1 cellular context compared by ENCODE assay signal in the genomic region with DNA sequence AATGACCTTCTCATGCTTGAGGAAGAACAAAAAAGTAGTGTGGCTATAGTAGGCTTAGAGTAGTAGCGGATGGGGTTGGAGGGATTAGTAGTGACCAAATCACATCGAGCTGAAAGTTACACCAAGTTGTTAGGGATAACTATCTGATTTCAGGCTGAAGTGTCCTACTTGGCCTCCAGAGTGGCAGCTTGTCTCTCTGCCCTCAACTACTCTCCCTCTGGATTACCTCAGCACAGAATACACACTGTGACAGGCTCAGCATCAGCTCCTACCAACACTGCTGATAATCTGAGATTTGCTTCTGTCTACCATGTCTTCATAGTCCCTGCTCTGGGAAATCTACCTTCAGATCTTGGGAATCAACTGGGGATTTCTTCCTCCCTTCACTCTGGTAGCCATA.
TF ChIP-seq lines count a peak whose summit lies in the region.

No MANE protein-coding gene starts in this region.

TF ChIP-seq in HepG2, 621 proteins besides CTCF, POLR2A, EP300 and RAD21 (continued from another document):
- TF ChIP-seq, protein P1, sequence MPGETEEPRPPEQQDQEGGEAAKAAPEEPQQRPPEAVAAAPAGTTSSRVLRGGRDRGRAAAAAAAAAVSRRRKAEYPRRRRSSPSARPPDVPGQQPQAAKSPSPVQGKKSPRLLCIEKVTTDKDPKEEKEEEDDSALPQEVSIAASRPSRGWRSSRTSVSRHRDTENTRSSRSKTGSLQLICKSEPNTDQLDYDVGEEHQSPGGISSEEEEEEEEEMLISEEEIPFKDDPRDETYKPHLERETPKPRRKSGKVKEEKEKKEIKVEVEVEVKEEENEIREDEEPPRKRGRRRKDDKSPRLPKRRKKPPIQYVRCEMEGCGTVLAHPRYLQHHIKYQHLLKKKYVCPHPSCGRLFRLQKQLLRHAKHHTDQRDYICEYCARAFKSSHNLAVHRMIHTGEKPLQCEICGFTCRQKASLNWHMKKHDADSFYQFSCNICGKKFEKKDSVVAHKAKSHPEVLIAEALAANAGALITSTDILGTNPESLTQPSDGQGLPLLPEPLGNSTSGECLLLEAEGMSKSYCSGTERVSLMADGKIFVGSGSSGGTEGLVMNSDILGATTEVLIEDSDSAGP (CRISPR knock-in tag; IDR thresholded peaks at IDR 0.05; ENCODE audit: borderline replicate concordance): no peak
- TF ChIP-seq, protein P2, sequence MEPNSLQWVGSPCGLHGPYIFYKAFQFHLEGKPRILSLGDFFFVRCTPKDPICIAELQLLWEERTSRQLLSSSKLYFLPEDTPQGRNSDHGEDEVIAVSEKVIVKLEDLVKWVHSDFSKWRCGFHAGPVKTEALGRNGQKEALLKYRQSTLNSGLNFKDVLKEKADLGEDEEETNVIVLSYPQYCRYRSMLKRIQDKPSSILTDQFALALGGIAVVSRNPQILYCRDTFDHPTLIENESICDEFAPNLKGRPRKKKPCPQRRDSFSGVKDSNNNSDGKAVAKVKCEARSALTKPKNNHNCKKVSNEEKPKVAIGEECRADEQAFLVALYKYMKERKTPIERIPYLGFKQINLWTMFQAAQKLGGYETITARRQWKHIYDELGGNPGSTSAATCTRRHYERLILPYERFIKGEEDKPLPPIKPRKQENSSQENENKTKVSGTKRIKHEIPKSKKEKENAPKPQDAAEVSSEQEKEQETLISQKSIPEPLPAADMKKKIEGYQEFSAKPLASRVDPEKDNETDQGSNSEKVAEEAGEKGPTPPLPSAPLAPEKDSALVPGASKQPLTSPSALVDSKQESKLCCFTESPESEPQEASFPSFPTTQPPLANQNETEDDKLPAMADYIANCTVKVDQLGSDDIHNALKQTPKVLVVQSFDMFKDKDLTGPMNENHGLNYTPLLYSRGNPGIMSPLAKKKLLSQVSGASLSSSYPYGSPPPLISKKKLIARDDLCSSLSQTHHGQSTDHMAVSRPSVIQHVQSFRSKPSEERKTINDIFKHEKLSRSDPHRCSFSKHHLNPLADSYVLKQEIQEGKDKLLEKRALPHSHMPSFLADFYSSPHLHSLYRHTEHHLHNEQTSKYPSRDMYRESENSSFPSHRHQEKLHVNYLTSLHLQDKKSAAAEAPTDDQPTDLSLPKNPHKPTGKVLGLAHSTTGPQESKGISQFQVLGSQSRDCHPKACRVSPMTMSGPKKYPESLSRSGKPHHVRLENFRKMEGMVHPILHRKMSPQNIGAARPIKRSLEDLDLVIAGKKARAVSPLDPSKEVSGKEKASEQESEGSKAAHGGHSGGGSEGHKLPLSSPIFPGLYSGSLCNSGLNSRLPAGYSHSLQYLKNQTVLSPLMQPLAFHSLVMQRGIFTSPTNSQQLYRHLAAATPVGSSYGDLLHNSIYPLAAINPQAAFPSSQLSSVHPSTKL (CRISPR knock-in tag; IDR thresholded peaks at IDR 0.05): no peak
- TF ChIP-seq POGZ (CRISPR knock-in tag; IDR thresholded peaks at IDR 0.05) (no peak), ZNF383 (CRISPR knock-in tag; IDR thresholded peaks at IDR 0.05; ENCODE audit: borderline replicate concordance) (no peak), KDM2A (CRISPR knock-in tag; IDR thresholded peaks at IDR 0.05; ENCODE audit: borderline replicate concordance, low read depth) (no peak), CCAR2 (optimal IDR thresholded peaks at IDR 0.05; ENCODE audit: low read depth, low read length) (no peak), ZNF749 (CRISPR knock-in tag; IDR thresholded peaks at IDR 0.05; ENCODE audit: borderline replicate concordance) (no peak), MAFF (IDR thresholded peaks at IDR 0.05; ENCODE audit: low read depth, low read length) (no peak), BHLHE40 (IDR thresholded peaks at IDR 0.05; ENCODE audit: low read length) (no peak), ZMYM3 (CRISPR knock-in tag; IDR thresholded peaks at IDR 0.05) (no peak), ZNF597 (CRISPR knock-in tag; IDR thresholded peaks at IDR 0.05) (no peak), KMT2B (CRISPR knock-in tag; IDR thresholded peaks at IDR 0.05) (no peak), ZNF639 (CRISPR knock-in tag; conservative IDR thresholded peaks at IDR 0.05) (no peak), HMGXB3 (CRISPR knock-in tag; IDR thresholded peaks at IDR 0.05; ENCODE audit: borderline replicate concordance) (no peak)
- TF ChIP-seq, protein P3, sequence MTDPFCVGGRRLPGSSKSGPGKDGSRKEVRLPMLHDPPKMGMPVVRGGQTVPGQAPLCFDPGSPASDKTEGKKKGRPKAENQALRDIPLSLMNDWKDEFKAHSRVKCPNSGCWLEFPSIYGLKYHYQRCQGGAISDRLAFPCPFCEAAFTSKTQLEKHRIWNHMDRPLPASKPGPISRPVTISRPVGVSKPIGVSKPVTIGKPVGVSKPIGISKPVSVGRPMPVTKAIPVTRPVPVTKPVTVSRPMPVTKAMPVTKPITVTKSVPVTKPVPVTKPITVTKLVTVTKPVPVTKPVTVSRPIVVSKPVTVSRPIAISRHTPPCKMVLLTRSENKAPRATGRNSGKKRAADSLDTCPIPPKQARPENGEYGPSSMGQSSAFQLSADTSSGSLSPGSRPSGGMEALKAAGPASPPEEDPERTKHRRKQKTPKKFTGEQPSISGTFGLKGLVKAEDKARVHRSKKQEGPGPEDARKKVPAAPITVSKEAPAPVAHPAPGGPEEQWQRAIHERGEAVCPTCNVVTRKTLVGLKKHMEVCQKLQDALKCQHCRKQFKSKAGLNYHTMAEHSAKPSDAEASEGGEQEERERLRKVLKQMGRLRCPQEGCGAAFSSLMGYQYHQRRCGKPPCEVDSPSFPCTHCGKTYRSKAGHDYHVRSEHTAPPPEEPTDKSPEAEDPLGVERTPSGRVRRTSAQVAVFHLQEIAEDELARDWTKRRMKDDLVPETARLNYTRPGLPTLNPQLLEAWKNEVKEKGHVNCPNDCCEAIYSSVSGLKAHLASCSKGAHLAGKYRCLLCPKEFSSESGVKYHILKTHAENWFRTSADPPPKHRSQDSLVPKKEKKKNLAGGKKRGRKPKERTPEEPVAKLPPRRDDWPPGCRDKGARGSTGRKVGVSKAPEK (CRISPR knock-in tag; IDR thresholded peaks at IDR 0.05; ENCODE audit: borderline replicate concordance): no peak
- TF ChIP-seq, protein P4, sequence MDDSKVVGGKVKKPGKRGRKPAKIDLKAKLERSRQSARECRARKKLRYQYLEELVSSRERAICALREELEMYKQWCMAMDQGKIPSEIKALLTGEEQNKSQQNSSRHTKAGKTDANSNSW (CRISPR knock-in tag; IDR thresholded peaks at IDR 0.05; ENCODE audit: borderline replicate concordance): no peak
- TF ChIP-seq, protein P5, sequence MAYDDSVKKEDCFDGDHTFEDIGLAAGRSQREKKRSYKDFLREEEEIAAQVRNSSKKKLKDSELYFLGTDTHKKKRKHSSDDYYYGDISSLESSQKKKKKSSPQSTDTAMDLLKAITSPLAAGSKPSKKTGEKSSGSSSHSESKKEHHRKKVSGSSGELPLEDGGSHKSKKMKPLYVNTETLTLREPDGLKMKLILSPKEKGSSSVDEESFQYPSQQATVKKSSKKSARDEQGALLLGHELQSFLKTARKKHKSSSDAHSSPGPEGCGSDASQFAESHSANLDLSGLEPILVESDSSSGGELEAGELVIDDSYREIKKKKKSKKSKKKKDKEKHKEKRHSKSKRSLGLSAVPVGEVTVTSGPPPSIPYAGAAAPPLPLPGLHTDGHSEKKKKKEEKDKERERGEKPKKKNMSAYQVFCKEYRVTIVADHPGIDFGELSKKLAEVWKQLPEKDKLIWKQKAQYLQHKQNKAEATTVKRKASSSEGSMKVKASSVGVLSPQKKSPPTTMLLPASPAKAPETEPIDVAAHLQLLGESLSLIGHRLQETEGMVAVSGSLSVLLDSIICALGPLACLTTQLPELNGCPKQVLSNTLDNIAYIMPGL (CRISPR knock-in tag; IDR thresholded peaks at IDR 0.05; ENCODE audit: borderline replicate concordance in 1 of 2, low read depth in 1 of 2): no peak
- TF ChIP-seq, protein P6, sequence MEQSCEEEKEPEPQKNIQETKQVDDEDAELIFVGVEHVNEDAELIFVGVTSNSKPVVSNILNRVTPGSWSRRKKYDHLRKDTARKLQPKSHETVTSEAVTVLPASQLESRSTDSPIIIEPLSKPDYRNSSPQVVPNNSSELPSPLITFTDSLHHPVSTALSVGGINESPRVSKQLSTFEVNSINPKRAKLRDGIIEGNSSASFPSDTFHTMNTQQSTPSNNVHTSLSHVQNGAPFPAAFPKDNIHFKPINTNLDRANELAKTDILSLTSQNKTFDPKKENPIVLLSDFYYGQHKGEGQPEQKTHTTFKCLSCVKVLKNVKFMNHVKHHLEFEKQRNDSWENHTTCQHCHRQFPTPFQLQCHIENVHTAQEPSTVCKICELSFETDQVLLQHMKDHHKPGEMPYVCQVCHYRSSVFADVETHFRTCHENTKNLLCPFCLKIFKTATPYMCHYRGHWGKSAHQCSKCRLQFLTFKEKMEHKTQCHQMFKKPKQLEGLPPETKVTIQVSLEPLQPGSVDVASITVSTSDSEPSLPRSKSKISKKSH (CRISPR knock-in tag; IDR thresholded peaks at IDR 0.05; ENCODE audit: borderline replicate concordance): no peak
